In the genomic region with DNA sequence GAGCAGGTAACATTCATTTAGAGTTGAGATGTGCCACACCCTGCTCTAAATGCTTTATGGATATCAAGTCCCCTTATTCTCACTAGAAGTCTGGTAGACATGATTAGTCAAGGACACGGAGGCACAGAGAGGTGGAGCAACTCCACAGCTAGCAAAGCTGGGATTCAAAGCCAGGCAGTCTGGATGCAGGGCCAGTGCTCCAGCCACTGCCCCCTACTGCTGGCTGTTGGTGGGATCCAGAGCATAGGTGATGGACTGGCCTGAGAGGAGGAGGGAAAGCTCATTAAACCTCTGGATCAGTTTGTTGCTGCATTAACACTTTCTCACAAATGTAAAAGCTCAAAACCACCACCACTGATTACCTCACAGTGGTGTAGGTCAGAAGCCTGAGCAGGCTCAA, we compare ENCODE assay signal across 23 cellular contexts. TPM values are rescaled to one million over a fixed set of nuclear protein-coding genes. Genes with fewer than 3 reads are reported as not detected.
DNase-seq lines count a peak whose midpoint lies in the region; ATAC-seq, FAIRE-seq and TF ChIP-seq lines count a peak whose summit lies in the region.
"Had no signal": no experiment of that assay in that cellular context is flagged by ENCODE, and none has a peak within 500 bp of the region (broad histone marks: within the 10 kb centered on the region; RNA-seq: fewer than 3 reads in every experiment).

No MANE protein-coding gene starts in this region.

- TF ChIP-seq POLR2A in HepG2 (IDR thresholded peaks at IDR 0.05; ENCODE audit: insufficient read depth in 1 of 2, low read depth in 2 of 2, low read length in 2 of 2), result no peak

- no peaks in the 10 kb centered on the region for H4K20me1 ChIP-seq in HepG2 (ENCODE audit: insufficient read depth, low read length)

- POLR2A ChIA-PET in HepG2 (lab: Yijun Ruan, JAX), result no interaction called here

- no peak overlapping the region for H2AFZ ChIP-seq in HepG2 (ENCODE audit: low read length)

- no peak overlapping the region for H3K27ac ChIP-seq in HepG2 (ENCODE audit: extremely low read length, insufficient read depth, low read length)
- H3K27ac ChIP-seq: ascending aorta, thoracic aorta had no signal

- no peak for TF ChIP-seq EP300 in HepG2 (IDR thresholded peaks at IDR 0.05; ENCODE audit: low read depth in 2 of 2, low read length in 2 of 2)
- TF ChIP-seq EP300 in HepG2 (CRISPR knock-in tag; IDR thresholded peaks at IDR 0.05; ENCODE audit: borderline replicate concordance), result no peak

- peaks cover 8% of the 10 kb centered on the region; the same call in 1 of the 2 replicates for H3K4me1 Mint-ChIP-seq in HFFc6 (ENCODE audit: low read depth)
- H3K4me1 Mint-ChIP-seq: activated naive CD4-positive, alpha-beta T cell treated with anti-CD3 and anti-CD28 coated beads, Interleukin-2, amount 10 ng/mL, durations not matched to agents 7 days and 5 days; CD8-positive, alpha-beta memory T cell; memory B cell had no signal

- intact Hi-C loops in HepG2 (cut with micrococcal nuclease; ENCODE audit: unreplicated experiment), result no loop called here

- H3K27me3 ChIP-seq in HepG2 (ENCODE audit: control insufficient read depth in 1 of 2, insufficient read depth in 2 of 2, low read length in 2 of 2), result no peaks in the 10 kb centered on the region
- H3K27me3 ChIP-seq: ascending aorta had no signal

- no peak for TF ChIP-seq RAD21 in HepG2 (CRISPR knock-in tag; IDR thresholded peaks at IDR 0.05)

- no peak overlapping the region for H3K4me2 ChIP-seq in HepG2 (ENCODE audit: low read depth, low read length)

- 0 out of 2 replicates have a peak, but pooled peaks cover 3% of the 10 kb centered on the region for H3K27me3 Mint-ChIP-seq in HFFc6 (ENCODE audit: insufficient read depth)
- H3K27me3 Mint-ChIP-seq: activated naive CD4-positive, alpha-beta T cell treated with anti-CD3 and anti-CD28 coated beads, Interleukin-2, amount 10 ng/mL, durations not matched to agents 7 days and 5 days; CD8-positive, alpha-beta memory T cell; memory B cell had no signal

- BruUV-seq in HepG2 (replicated peaks; lab: Mats Ljungman, UMichigan), result no TSS peak

- in situ Hi-C loops in HepG2 (cut with HindIII; ENCODE audit: extremely low pct_ligation_motif_present, low pct_unique_long_range_greater_than_20kb), result no loop called here
- in situ Hi-C loops in G401 (cut with HindIII; ENCODE audit: low sequenced_read_pairs), result no loop called here

- no peaks in the 10 kb centered on the region for H3K9me3 Mint-ChIP-seq in HFFc6
- H3K9me3 Mint-ChIP-seq: activated naive CD4-positive, alpha-beta T cell treated with anti-CD3 and anti-CD28 coated beads, Interleukin-2, amount 10 ng/mL, durations not matched to agents 7 days and 5 days; activated T-cell treated with anti-CD3 and anti-CD28 coated beads, Interleukin-2, amount 50 U/mL, for 72 hours; CD8-positive, alpha-beta memory T cell; memory B cell had no signal

- H3K4me3 ChIP-seq in GM12864 (ENCODE audit: low read depth, low read length) (no peak overlapping the region), cardiac fibroblast (replicated peaks in 1 of 2; ENCODE audit: low read depth in 2 of 2, low read length in 2 of 2) (no peak overlapping the region), HepG2 (replicated peaks in 1 of 3; ENCODE audit: insufficient read depth in 1 of 3, low read depth in 2 of 3, low read length in 3 of 3) (no peak overlapping the region)
- H3K4me3 ChIP-seq: ascending aorta, thoracic aorta had no signal

- TF ChIP-seq CTCF in GM12864 (IDR thresholded peaks at IDR 0.05; ENCODE audit: low read depth, low read length, missing control alignments), result peak; percentile 15
- TF ChIP-seq CTCF in HFFc6 (IDR thresholded peaks at IDR 0.05), result peak; percentile 35
- TF ChIP-seq CTCF in cardiac fibroblast (IDR thresholded peaks at IDR 0.05; ENCODE audit: low read depth, low read length), result peak; percentile 14
- 0 out of 2 replicates have a peak, but pooled peaks have one; percentile 10 for TF ChIP-seq CTCF in HepG2 (CRISPR knock-in tag; IDR thresholded peaks at IDR 0.05)

- CTCF ChIA-PET in HepG2 (lab: Yijun Ruan, JAX; ENCODE audit: low intra/inter-chr PET ratio, low total read pairs), result no interaction called here

- peaks cover 28% of the 10 kb centered on the region for H3K36me3 Mint-ChIP-seq in HFFc6 (ENCODE audit: low read depth)

- no peak overlapping the region for H3K9ac ChIP-seq in HepG2 (ENCODE audit: insufficient read depth, low read depth, low read length)

- H3K4me3 Mint-ChIP-seq in HFFc6, result no peak overlapping the region
- H3K4me3 Mint-ChIP-seq: activated naive CD4-positive, alpha-beta T cell treated with anti-CD3 and anti-CD28 coated beads, Interleukin-2, amount 10 ng/mL, durations not matched to agents 7 days and 5 days; activated T-cell treated with anti-CD3 and anti-CD28 coated beads, Interleukin-2, amount 50 U/mL, for 72 hours; CD8-positive, alpha-beta memory T cell; memory B cell had no signal

- peak; percentile 85 for ATAC-seq in HepG2
- no peak for ATAC-seq in HG02981 (IDR thresholded peaks at IDR 0.05; ENCODE audit: unreplicated experiment)
- no peak for ATAC-seq in HG02870 (IDR thresholded peaks at IDR 0.05; ENCODE audit: unreplicated experiment)
- ATAC-seq in HG02852 (IDR thresholded peaks at IDR 0.05; ENCODE audit: unreplicated experiment), result no peak
- ATAC-seq: activated T-cell treated with anti-CD3 and anti-CD28 coated beads, Interleukin-2, amount 50 U/mL, for 72 hours had no signal

- H3K79me2 ChIP-seq in HepG2 (ENCODE audit: insufficient read depth, low read length), result no peaks in the 10 kb centered on the region

- H3K4me1 ChIP-seq in HepG2 (ENCODE audit: insufficient read depth, low read length), result peaks cover 12% of the 10 kb centered on the region

- H3K36me3 ChIP-seq in HepG2 (replicated peaks in 1 of 2; ENCODE audit: control insufficient read depth in 1 of 2, insufficient read depth in 2 of 2, low read length in 2 of 2), result peaks cover 6 to 16% of the 10 kb centered on the region in 2 experiments; a peak in 3 of 5 replicates

- DNase-seq in GM12864 (ENCODE audit: low read depth) (no peak), HFFc6 (no peak), cardiac fibroblast (ENCODE audit: low read depth in 2 of 2) (no peak), HepG2 (ENCODE audit: low spot score) (no peak), G401 (ENCODE audit: low spot score) (no peak)
- DNase-seq: activated naive CD4-positive, alpha-beta T cell treated with anti-CD3 and anti-CD28 coated beads, Interleukin-2, amount 10 ng/mL, durations not matched to agents 7 days and 5 days; activated T-cell treated with anti-CD3 and anti-CD28 coated beads, Interleukin-2, amount 50 U/mL, for 72 hours; CD8-positive, alpha-beta memory T cell; DMS79; effector CD4-positive, alpha-beta T cell; kidney; NCI-H1417 treated with DMSO at 0.1 percent for 48 hours; NCI-H510A; stimulated activated CD4-positive, alpha-beta T cell treated with anti-CD3 and anti-CD28 coated beads, Interleukin-2, amount 100 ng/mL, for 48 hours; stimulated activated naive CD4-positive, alpha-beta T cell; T-helper 9 cell had no signal

- FAIRE-seq in HepG2 (lab: Jason Lieb, UNC), result peak; percentile 32
- FAIRE-seq: GM12892, kidney had no signal

- 100% methylated on average over 1 of the region's 1 CpG for WGBS in HepG2 (ENCODE audit: low lambda C conversion rate)

- no peak overlapping the region for H3K27ac Mint-ChIP-seq in HFFc6
- H3K27ac Mint-ChIP-seq: activated T-cell treated with anti-CD3 and anti-CD28 coated beads, Interleukin-2, amount 50 U/mL, for 72 hours; CD8-positive, alpha-beta memory T cell; memory B cell had no signal

- no peaks in the 10 kb centered on the region for H3K9me3 ChIP-seq in HepG2 (ENCODE audit: low read length)
- H3K9me3 ChIP-seq: ascending aorta, thoracic aorta had no signal

RNA-seq across cellular contexts. Expression of a gene that starts 22.6 kb away (rescaled TPM):
- 10 to 100 TPM; 20.8 to 24.5 (median 22.0) TPM for total RNA-seq in HFFc6 (2021; fragmentation: NEBNext Ultra II Directional; extraction: Animal tissue kit (Norgen Biotek cat#: 25700))
- 25.2 and 33.6 TPM in 2 replicates for total RNA-seq in HepG2 (2016; rRNA removed; fragmentation: Illumina TruSeq; extraction: Trizol)
- total RNA-seq in HepG2 (2016; cell fraction: cytosol; rRNA removed; fragmentation: Illumina TruSeq; extraction: Trizol; ENCODE audit: low read depth), result 7.9 and 13.5 TPM in 2 replicates
- total RNA-seq in HepG2 (2016; cell fraction: insoluble cytoplasmic fraction; rRNA removed; fragmentation: Illumina TruSeq; extraction: Trizol), result 25.6 and 31.4 TPM in 2 replicates
- 18.4 and 19.0 TPM in 2 replicates for total RNA-seq in HepG2 (2016; cell fraction: membrane; rRNA removed; fragmentation: Illumina TruSeq; extraction: Trizol)
- total RNA-seq in HepG2 (2016; cell fraction: nucleus; rRNA removed; fragmentation: Illumina TruSeq; extraction: Trizol), result 25.8 and 27.2 TPM in 2 replicates
- polyA plus RNA-seq in HepG2 (2011; rRNA removed), result 20.1 and 24.0 TPM in 2 replicates
- 10.9 and 15.6 TPM in 2 replicates for polyA plus RNA-seq in HepG2 (2011; cell fraction: cytosol; rRNA removed)
- polyA plus RNA-seq in HepG2 (2011; cell fraction: nucleus; rRNA removed), result 19.7 and 19.8 TPM in 2 replicates
- polyA plus RNA-seq in HepG2 (2012), result 28.6 and 34.5 TPM in 2 replicates
- polyA plus RNA-seq in HepG2 (2016; cell fraction: cytosol; fragmentation: Illumina TruSeq; extraction: Trizol; ENCODE audit: low read depth), result 4.4 and 4.5 TPM in 2 replicates
- 19.2 and 21.5 TPM in 2 replicates for polyA plus RNA-seq in HepG2 (2016; cell fraction: insoluble cytoplasmic fraction; fragmentation: Illumina TruSeq; extraction: Trizol; ENCODE audit: low read depth)
- polyA plus RNA-seq in HepG2 (2016; cell fraction: membrane; fragmentation: Illumina TruSeq; extraction: Trizol; ENCODE audit: low read depth), result 8.7 and 9.9 TPM in 2 replicates
- 29.1 and 29.9 TPM in 2 replicates for polyA plus RNA-seq in HepG2 (2016; cell fraction: nucleus; fragmentation: Illumina TruSeq; extraction: Trizol; ENCODE audit: insufficient read depth, low read depth)
- 16.4 and 17.8 TPM in 2 replicates for polyA minus RNA-seq in HepG2 (2011; rRNA and poly(A)+ RNA removed; ENCODE audit: low replicate concordance)
- 30.3 and 34.7 TPM in 2 replicates for polyA minus RNA-seq in HepG2 (2011; cell fraction: cytosol; rRNA and poly(A)+ RNA removed)
- 64.3 and 71.3 TPM in 2 replicates for polyA minus RNA-seq in HepG2 (2011; cell fraction: nucleus; rRNA and poly(A)+ RNA removed)
- total RNA-seq in G401 (2014; rRNA removed; shearing (Covaris generic)), result 22.9 and 48.2 TPM in 2 replicates

RNA-seq across cellular contexts. Expression of a gene that starts 43.1 kb away (rescaled TPM):
- total RNA-seq in HFFc6 (2021; fragmentation: NEBNext Ultra II Directional; extraction: Animal tissue kit (Norgen Biotek cat#: 25700)), result 100 to 1,000 TPM; 196 to 241 (median 214) TPM
- 24.5 and 41.5 TPM in 2 replicates for total RNA-seq in HepG2 (2016; rRNA removed; fragmentation: Illumina TruSeq; extraction: Trizol)
- total RNA-seq in HepG2 (2016; cell fraction: cytosol; rRNA removed; fragmentation: Illumina TruSeq; extraction: Trizol; ENCODE audit: low read depth), result 10.6 and 11.3 TPM in 2 replicates
- 18.6 and 40.4 TPM in 2 replicates for total RNA-seq in HepG2 (2016; cell fraction: insoluble cytoplasmic fraction; rRNA removed; fragmentation: Illumina TruSeq; extraction: Trizol)
- 23.9 and 24.7 TPM in 2 replicates for total RNA-seq in HepG2 (2016; cell fraction: membrane; rRNA removed; fragmentation: Illumina TruSeq; extraction: Trizol)
- 34.4 and 46.6 TPM in 2 replicates for total RNA-seq in HepG2 (2016; cell fraction: nucleus; rRNA removed; fragmentation: Illumina TruSeq; extraction: Trizol)
- 30.9 and 34.0 TPM in 2 replicates for polyA plus RNA-seq in HepG2 (2011; rRNA removed)
- polyA plus RNA-seq in HepG2 (2011; cell fraction: cytosol; rRNA removed), result 34.8 and 39.4 TPM in 2 replicates
- 28.4 and 28.9 TPM in 2 replicates for polyA plus RNA-seq in HepG2 (2011; cell fraction: nucleus; rRNA removed)
- polyA plus RNA-seq in HepG2 (2012), result 47.8 and 53.2 TPM in 2 replicates
- polyA plus RNA-seq in HepG2 (2016; cell fraction: cytosol; fragmentation: Illumina TruSeq; extraction: Trizol; ENCODE audit: low read depth), result 7.1 and 8.1 TPM in 2 replicates
- 20.8 and 23.9 TPM in 2 replicates for polyA plus RNA-seq in HepG2 (2016; cell fraction: insoluble cytoplasmic fraction; fragmentation: Illumina TruSeq; extraction: Trizol; ENCODE audit: low read depth)
- 17.5 and 18.0 TPM in 2 replicates for polyA plus RNA-seq in HepG2 (2016; cell fraction: membrane; fragmentation: Illumina TruSeq; extraction: Trizol; ENCODE audit: low read depth)
- polyA plus RNA-seq in HepG2 (2016; cell fraction: nucleus; fragmentation: Illumina TruSeq; extraction: Trizol; ENCODE audit: insufficient read depth, low read depth), result 44.2 and 50.8 TPM in 2 replicates
- 45.2 and 45.6 TPM in 2 replicates for polyA minus RNA-seq in HepG2 (2011; rRNA and poly(A)+ RNA removed; ENCODE audit: low replicate concordance)
- 50.7 and 53.4 TPM in 2 replicates for polyA minus RNA-seq in HepG2 (2011; cell fraction: cytosol; rRNA and poly(A)+ RNA removed)
- polyA minus RNA-seq in HepG2 (2011; cell fraction: nucleus; rRNA and poly(A)+ RNA removed), result 30.8 and 31.8 TPM in 2 replicates
- 87.3 and 89.2 TPM in 2 replicates for total RNA-seq in G401 (2014; rRNA removed; shearing (Covaris generic))
- polyA plus RNA-seq: CD8-positive, alpha-beta memory T cell had no signal
